ENCODE assay signal across 8 cellular contexts in the genomic region with DNA sequence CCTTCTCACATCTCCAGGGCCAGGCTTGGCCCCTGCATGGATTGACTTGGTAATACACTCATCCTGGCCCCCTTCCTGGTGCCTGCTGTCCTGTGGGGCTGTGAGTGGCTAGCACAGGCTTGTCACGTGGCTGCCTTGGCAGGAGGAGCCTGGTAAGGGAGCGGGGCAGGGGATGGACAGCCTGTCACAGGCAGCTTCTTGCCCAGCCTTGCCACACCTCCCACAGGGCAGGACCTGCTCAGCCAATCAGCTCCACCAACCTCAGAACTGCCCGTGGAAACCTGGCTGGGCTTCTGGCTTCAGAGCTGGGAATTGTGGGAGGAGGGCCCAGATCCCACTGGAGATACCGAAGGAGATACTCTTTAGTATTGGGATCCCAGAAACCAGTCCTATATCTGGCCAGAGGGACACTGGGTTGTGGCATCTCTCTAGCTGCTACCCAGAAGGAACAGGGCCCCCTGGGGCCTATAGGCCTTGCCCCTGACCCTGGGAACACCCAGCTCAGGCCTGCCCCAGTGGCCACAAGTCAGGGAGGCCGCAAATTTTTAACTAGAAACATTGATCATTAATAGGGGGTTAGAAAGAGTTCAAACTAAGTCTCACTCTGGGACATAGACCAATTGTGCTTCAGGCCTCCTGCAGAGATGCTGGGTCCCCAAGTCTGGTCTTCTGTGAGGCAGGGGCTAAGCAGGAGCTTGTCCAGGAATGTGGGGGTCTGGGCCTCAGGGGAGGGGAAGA. TPM values are rescaled to one million over a fixed set of nuclear protein-coding genes. Genes with fewer than 3 reads are reported as not detected.
DNase-seq lines count a peak whose midpoint lies in the region; ATAC-seq, FAIRE-seq and TF ChIP-seq lines count a peak whose summit lies in the region.

A gene (plus strand): TSS at position 330 of the 738 bp plus-strand sequence. CDS start 315 bp downstream, at position 645.

- H3K4me3 ChIP-seq in GM12865 (ENCODE audit: low read depth, low read length) (no peak within 1 kb of the TSS), bronchial epithelial cell (ENCODE audit: low read depth, low read length) (no peak within 1 kb of the TSS), kidney (ENCODE audit: low read length in 2 of 2) (peak within 1 kb of the TSS; percentile 40 to 76), tibial artery (peak within 1 kb of the TSS in 1 of 2 donors; percentile 25)

- no peaks in the 10 kb centered on the region for H3K27me3 ChIP-seq in bronchial epithelial cell (ENCODE audit: control insufficient read depth, insufficient read depth, low read length)
- no peaks in the 10 kb centered on the region for H3K27me3 ChIP-seq in tibial artery

- FAIRE-seq in bronchial epithelial cell (lab: Jason Lieb, UNC) = peak; percentile 43
- FAIRE-seq in kidney (lab: Jason Lieb, UNC) = peak; percentile 21

- peaks cover 17 to 32% of the 10 kb centered on the region in 2 donors for H3K4me1 ChIP-seq in kidney (ENCODE audit: control insufficient read depth in 1 of 2, insufficient read depth in 1 of 2, low read depth in 1 of 2, low read length in 2 of 2)
- H3K4me1 ChIP-seq in tibial artery = peaks cover 0 to 22% (median 15%) of the 10 kb centered on the region in 4 donors

- peak within 1 kb of the TSS; percentile 94 to 95 for H3K27ac ChIP-seq in kidney (ENCODE audit: low read depth in 2 of 2, low read length in 2 of 2)
- H3K27ac ChIP-seq in tibial artery = peak within 1 kb of the TSS; percentile 63 to 69

- peak; percentile 38 for DNase-seq in GM12865 (ENCODE audit: low read depth)
- DNase-seq in HuH-7 (ENCODE audit: low spot score) = peak; percentile 46
- DNase-seq in bronchial epithelial cell (ENCODE audit: low read depth) = peak; percentile 83
- DNase-seq in kidney = peak; percentile 95
- peak; percentile 87 to 96 for DNase-seq in tibial artery
- DNase-seq in effector CD4-positive, alpha-beta T cell = no peak
- DNase-seq in COLO668 (lab: John Stamatoyannopoulos, UW; ENCODE audit: unreplicated experiment) = no peak

- H3K36me3 ChIP-seq in bronchial epithelial cell (ENCODE audit: control insufficient read depth, insufficient read depth, low read length) (no peaks in the 10 kb centered on the region), kidney (ENCODE audit: control insufficient read depth in 1 of 2, insufficient read depth in 2 of 2, low read length in 2 of 2) (no peaks in the 10 kb centered on the region), tibial artery (no peaks in the 10 kb centered on the region)

- H3K9me3 ChIP-seq in kidney (ENCODE audit: control insufficient read depth in 1 of 2, low read length in 2 of 2) (no peaks in the 10 kb centered on the region), tibial artery (no peaks in the 10 kb centered on the region)

- intact Hi-C loops in kidney (cut with DNase I) = no loop called here
- intact Hi-C loops in tibial artery (cut with DNase I; ENCODE audit: low total_unique reads) = no loop called here

- TF ChIP-seq CTCF in GM12865 (IDR thresholded peaks at IDR 0.05; ENCODE audit: insufficient read depth, low read depth, low read length, missing control alignments) (no peak), bronchial epithelial cell (IDR thresholded peaks at IDR 0.05; ENCODE audit: insufficient read depth, low read length, severe bottlenecking) (no peak), kidney (IDR thresholded peaks at IDR 0.05; ENCODE audit: borderline replicate concordance, extremely low read depth, insufficient read depth) (no peak), tibial artery (IDR thresholded peaks at IDR 0.05) (no peak)

- no peak for ATAC-seq in HG03439 (IDR thresholded peaks at IDR 0.05; ENCODE audit: unreplicated experiment)

- peak within 1 kb of the TSS in 1 of 2 donors; percentile 86 for H3K9ac ChIP-seq in kidney (ENCODE audit: low read length in 2 of 2)

RNA-seq across cellular contexts. Expression of the gene that starts here (rescaled TPM):
- 0.13 and 0.26 TPM in 2 replicates for total RNA-seq in bronchial epithelial cell
- total RNA-seq in kidney = 28.8 TPM
- polyA plus RNA-seq in kidney (ENCODE audit: insufficient read depth, low read depth, low replicate concordance) = 100 TPM

Comparison
In these comparisons a context has a peak if more than half of its experiments do, and no peak if none do; other contexts are left out.
1. RNA of the gene that starts here (total RNA-seq): 28.8 TPM in kidney (single experiment); 0.13 to 0.26 TPM in bronchial epithelial cell; every median in the first group is over 10 times any median in the second.
2. Peak in DNase-seq in bronchial epithelial cell; RNA of the gene not detected or under 1 TPM.
3. DNase-seq: peak in GM12865 (single experiment), HuH-7 (single experiment), kidney (single experiment) and tibial artery (2 of 2); none in effector CD4-positive, alpha-beta T cell (single experiment) and COLO668 (single experiment).
4. H3K4me3 ChIP-seq: peak in kidney (2 of 2); none in GM12865 (single experiment) and bronchial epithelial cell (single experiment).